8 cellular contexts compared by ENCODE assay signal in genomic region chr9:125538092-125538473, GRCh38.
DNase-seq lines count a peak whose midpoint lies in the region; ATAC-seq and TF ChIP-seq lines count a peak whose summit lies in the region.

No MANE protein-coding gene starts in this region.

- H3K79me2 ChIP-seq in osteoblast (ENCODE audit: insufficient read depth, low read length) = peaks cover 2% of the 10 kb centered on the region

- no peak overlapping the region for H3K4me3 ChIP-seq in osteoblast (ENCODE audit: insufficient read depth, low read length)

- H4K20me1 ChIP-seq in osteoblast (ENCODE audit: insufficient read depth, low read length) = no peaks in the 10 kb centered on the region

- no peak overlapping the region for H2AFZ ChIP-seq in osteoblast (ENCODE audit: low read length)

- ATAC-seq in HG03378 (IDR thresholded peaks at IDR 0.05; ENCODE audit: unreplicated experiment) = no peak
- no peak for ATAC-seq in GM19395 (IDR thresholded peaks at IDR 0.05; ENCODE audit: unreplicated experiment)
- ATAC-seq in HG03457 (IDR thresholded peaks at IDR 0.05; ENCODE audit: unreplicated experiment) = no peak

- peaks cover 12% of the 10 kb centered on the region for H3K36me3 ChIP-seq in osteoblast (ENCODE audit: insufficient read depth, low read length)

- no peaks in the 10 kb centered on the region for H3K27me3 ChIP-seq in osteoblast (ENCODE audit: insufficient read depth, low read length)

- DNase-seq in EL (peak; percentile 89), NCI-H2196 (lab: John Stamatoyannopoulos, UW; ENCODE audit: unreplicated experiment) (peak; percentile 78), dermis blood vessel endothelial cell (peak; percentile 77), osteoblast (ENCODE audit: insufficient read length, low spot score, missing footprints) (no peak), NCI-H1930 (lab: John Stamatoyannopoulos, UW) (no peak)

- H3K27ac ChIP-seq in osteoblast (ENCODE audit: low read depth, low read length) = peak overlapping the region; percentile 79

- H3K4me1 ChIP-seq in osteoblast (ENCODE audit: insufficient read depth, low read length) = peaks cover 25% of the 10 kb centered on the region

- no peaks in the 10 kb centered on the region for H3K9me3 ChIP-seq in osteoblast (ENCODE audit: low read depth, low read length)

- TF ChIP-seq CTCF in osteoblast (IDR thresholded peaks at IDR 0.05; ENCODE audit: extremely low read depth, low read depth, low read length) = no peak

- peak overlapping the region; percentile 37 for H3K4me2 ChIP-seq in osteoblast (ENCODE audit: insufficient read depth, low read length)

Comparison
In these comparisons a context has a peak if more than half of its experiments do, and no peak if none do; other contexts are left out.
1. DNase-seq: peak in EL (single experiment), NCI-H2196 (single experiment) and dermis blood vessel endothelial cell (single experiment); none in osteoblast (single experiment) and NCI-H1930 (0 of 2).